Comparison of ENCODE assay signal across 17 cellular contexts in the genomic region with DNA sequence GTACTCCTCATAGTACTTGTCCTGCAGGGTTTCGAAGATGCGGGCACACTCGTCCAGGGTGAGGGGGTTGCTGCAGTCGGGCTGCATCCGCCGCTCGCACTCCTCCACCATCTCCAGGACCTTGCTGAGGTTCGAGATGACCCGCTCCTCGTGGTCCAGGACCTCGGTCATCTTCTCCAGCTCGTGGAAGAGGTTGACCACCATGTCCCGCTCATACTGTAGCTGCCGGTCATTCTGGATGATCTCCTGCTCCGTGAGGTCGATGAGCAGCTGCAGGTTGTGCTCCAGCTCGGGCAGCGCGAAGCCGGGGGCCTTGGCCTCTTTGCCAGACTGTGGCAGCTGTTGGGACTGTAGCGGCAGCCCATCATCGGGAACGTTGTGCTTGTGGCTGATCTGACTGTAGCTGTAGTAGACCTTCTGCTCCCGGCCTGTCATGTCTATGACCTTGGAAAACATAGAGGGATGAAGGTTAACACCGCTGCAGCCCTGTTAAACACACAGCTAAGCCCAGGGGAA.
"Had no signal": no experiment of that assay in that cellular context is flagged by ENCODE, and none has a peak within 500 bp of the region (broad histone marks: within the 10 kb centered on the region; RNA-seq: fewer than 3 reads in every experiment).

No MANE protein-coding gene starts in this region.

- H3K4me3 ChIP-seq: coronary artery, hepatocyte, sigmoid colon, thyroid gland had no signal

- H3K27ac ChIP-seq: coronary artery, hepatocyte, sigmoid colon, thyroid gland had no signal

- H3K9me3 Mint-ChIP-seq: activated CD4-positive, alpha-beta T cell treated with anti-CD3 and anti-CD28 coated beads, Interleukin-2, amount 10 ng/mL, durations not matched to agents 7 days and 5 days; brain; nephron; stimulated activated naive B cell treated with anti-CD40 and anti-IgM and Interleukin-4, amounts not matched to agents 10 μg/mL and 1 μg/mL and 100 μg/mL, for 72 hours had no signal

- H3K4me1 Mint-ChIP-seq: nephron had no signal

- H3K27ac Mint-ChIP-seq: activated CD4-positive, alpha-beta T cell treated with anti-CD3 and anti-CD28 coated beads, Interleukin-2, amount 10 ng/mL, durations not matched to agents 7 days and 5 days; activated naive CD8-positive, alpha-beta T cell; brain; nephron; stimulated activated naive B cell treated with anti-CD40 and anti-IgM and Interleukin-4, amounts not matched to agents 10 μg/mL and 1 μg/mL and 100 μg/mL, for 72 hours had no signal

- H3K27me3 ChIP-seq: hepatocyte, sigmoid colon, thyroid gland had no signal

- ATAC-seq: left cardiac atrium; SK-N-SH treated with all-trans-retinoic acid at 6 μM for 48 hours; stimulated activated naive B cell treated with anti-CD40 and anti-IgM and Interleukin-4, amounts not matched to agents 10 μg/mL and 1 μg/mL and 100 μg/mL, for 72 hours had no signal

- H3K4me3 Mint-ChIP-seq: activated CD4-positive, alpha-beta T cell treated with anti-CD3 and anti-CD28 coated beads, Interleukin-2, amount 10 ng/mL, durations not matched to agents 7 days and 5 days; activated naive CD8-positive, alpha-beta T cell; brain; nephron; stimulated activated naive B cell treated with anti-CD40 and anti-IgM and Interleukin-4, amounts not matched to agents 10 μg/mL and 1 μg/mL and 100 μg/mL, for 72 hours had no signal

- H3K27me3 Mint-ChIP-seq: activated CD4-positive, alpha-beta T cell treated with anti-CD3 and anti-CD28 coated beads, Interleukin-2, amount 10 ng/mL, durations not matched to agents 7 days and 5 days; activated naive CD8-positive, alpha-beta T cell; brain; stimulated activated naive B cell treated with anti-CD40 and anti-IgM and Interleukin-4, amounts not matched to agents 10 μg/mL and 1 μg/mL and 100 μg/mL, for 72 hours had no signal

- H3K9me3 ChIP-seq: sigmoid colon, thyroid gland had no signal

- DNase-seq: activated CD4-positive, alpha-beta T cell treated with anti-CD3 and anti-CD28 coated beads, Interleukin-2, amount 10 ng/mL, durations not matched to agents 7 days and 5 days; activated CD8-positive, alpha-beta memory T cell treated with anti-CD3 and anti-CD28 coated beads, Interleukin-2, amount 50 U/mL, for 4 hours; activated gamma-delta T cell; activated T-cell treated with anti-CD3 and anti-CD28 coated beads, Interleukin-2, amount 50 U/mL, for 48 hours; amygdala; foreskin fibroblast; left cardiac atrium; sigmoid colon; stimulated activated naive B cell treated with anti-CD40 and anti-IgM and Interleukin-4, amounts not matched to agents 10 μg/mL and 1 μg/mL and 100 μg/mL, for 72 hours; T-helper 1 cell; thyroid gland had no signal

- H3K4me1 ChIP-seq: sigmoid colon, thyroid gland had no signal
